27 cellular contexts compared by ENCODE assay signal in the genomic region with DNA sequence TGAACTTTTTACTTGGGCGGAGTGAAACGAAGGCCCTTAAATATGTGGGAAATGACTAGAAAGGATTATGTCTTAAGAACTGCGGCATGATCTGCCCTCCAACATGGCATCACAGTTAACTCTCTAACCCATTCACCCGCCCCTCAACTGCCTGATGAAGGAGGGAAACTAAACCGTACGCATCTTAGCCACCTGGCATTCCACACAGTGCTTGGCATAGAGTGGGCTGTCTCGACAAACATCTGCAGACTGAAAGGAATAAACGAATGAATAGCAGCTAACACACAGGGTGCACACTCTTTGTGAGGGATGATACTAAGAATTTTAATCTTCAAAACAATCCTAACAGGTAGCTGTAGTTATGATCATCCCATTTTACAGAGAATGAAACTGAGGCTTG. TPM values are rescaled to one million over a fixed set of nuclear protein-coding genes. Genes with fewer than 3 reads are reported as not detected.
"Had no signal": no experiment of that assay in that cellular context is flagged by ENCODE, and none has a peak within 500 bp of the region (broad histone marks: within the 10 kb centered on the region; RNA-seq: fewer than 3 reads in every experiment).

No MANE protein-coding gene starts in this region.

- H3K4me3 ChIP-seq: coronary artery, esophagus muscularis mucosa had no signal

- H3K9me3 ChIP-seq: esophagus muscularis mucosa had no signal

- ATAC-seq: activated CD4-positive, CD25-positive, alpha-beta regulatory T cell treated with anti-CD3 and anti-CD28 coated beads, Interleukin-2, amount 50 U/mL, for 24 hours; activated CD8-positive, alpha-beta T cell treated with anti-CD3 and anti-CD28 coated beads for 36 hours; activated T-cell treated with anti-CD3 and anti-CD28 coated beads, Interleukin-2, amount 50 U/mL, for 4 hours; activated T-helper 17 cell treated with anti-CD3 and anti-CD28 coated beads, Interleukin-2, amount 50 U/mL, for 72 hours; effector memory CD8-positive, alpha-beta T cell; T-helper 17 cell had no signal

- H3K27me3 ChIP-seq: brain microvascular endothelial cell had no signal

- H3K36me3 ChIP-seq: brain microvascular endothelial cell, esophagus muscularis mucosa, WERI-Rb-1 had no signal

- H3K27ac ChIP-seq: brain microvascular endothelial cell, esophagus muscularis mucosa, WERI-Rb-1 had no signal

- DNase-seq: activated B cell treated with CpG ODN at 0.5 μM for 24 hours; activated CD4-positive, alpha-beta T cell treated with anti-CD3 and anti-CD28 coated beads for 48 hours; activated CD4-positive, alpha-beta T cell treated with anti-CD3 and anti-CD28 coated beads, Interleukin-2, amount 50 U/mL, for 1 hour; activated CD4-positive, alpha-beta T cell treated with anti-CD3 and anti-CD28 coated beads, Interleukin-2, amount 50 U/mL, for 48 hours; activated CD8-positive, alpha-beta memory T cell treated with anti-CD3 and anti-CD28 coated beads for 24 hours; activated CD8-positive, alpha-beta T cell treated with anti-CD3 and anti-CD28 coated beads for 36 hours; activated effector memory CD4-positive, alpha-beta T cell treated with Interleukin-2 at 50 U/mL for 16 hours; activated gamma-delta T cell treated with Interleukin-2 at 50 U/mL for 16 hours; activated naive CD4-positive, alpha-beta T cell treated with anti-CD3 and anti-CD28 coated beads, Interleukin-2, amount 50 U/mL, for 16 hours; activated naive CD4-positive, alpha-beta T cell treated with Interleukin-2 at 50 U/mL for 16 hours; activated T-cell treated with anti-CD3 and anti-CD28 coated beads, Interleukin-2, amount 50 U/mL, for 4 hours; amniotic stem cell; brain microvascular endothelial cell; dermis blood vessel endothelial cell; effector CD4-positive, alpha-beta T cell; effector memory CD8-positive, alpha-beta T cell; erythroblast; foreskin melanocyte; head of caudate nucleus; T-helper 1 cell; T-helper 17 cell; T1000; WERI-Rb-1 had no signal

RNA-seq across cellular contexts. Expression of a gene that starts 32.5 kb away (rescaled TPM):
- total RNA-seq: activated B cell treated with CpG ODN at 0.5 μM for 24 hours; activated CD8-positive, alpha-beta T cell treated with anti-CD3 and anti-CD28 coated beads for 36 hours; activated T-helper 17 cell treated with anti-CD3 and anti-CD28 coated beads, Interleukin-2, amount 50 U/mL, for 72 hours; T-helper 17 cell had no signal
